ENCODE assay signal across 20 cellular contexts in the genomic region with DNA sequence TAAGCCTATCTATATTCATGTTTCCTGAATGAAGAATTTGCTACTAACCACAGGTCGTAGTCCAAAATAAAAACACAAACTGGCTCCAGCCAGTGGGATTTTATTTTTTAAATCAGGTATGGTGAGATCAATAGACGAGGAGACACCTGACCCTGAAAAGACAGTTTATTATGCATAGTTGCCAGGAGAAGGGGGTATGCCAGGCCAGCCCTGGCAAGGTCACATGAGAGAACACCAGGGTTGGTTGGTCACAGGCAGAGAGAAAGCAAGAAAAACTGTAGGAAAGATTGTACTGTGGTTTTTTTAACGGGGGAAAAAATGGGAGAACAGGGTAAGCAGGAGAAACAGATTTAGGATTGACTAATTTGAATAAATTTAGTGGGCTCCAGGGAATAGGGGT.
DNase-seq lines count a peak whose midpoint lies in the region; ATAC-seq, FAIRE-seq and TF ChIP-seq lines count a peak whose summit lies in the region.
"Had no signal": no experiment of that assay in that cellular context is flagged by ENCODE, and none has a peak within 500 bp of the region (broad histone marks: within the 10 kb centered on the region; RNA-seq: fewer than 3 reads in every experiment).

No MANE protein-coding gene starts in this region.

- H2AFZ ChIP-seq in SU-DHL-6 (ENCODE audit: low read depth, low read length, severe bottlenecking): peak overlapping the region; percentile 29

- DNase-seq in kidney (no peak), renal cortical epithelial cell (ENCODE audit: low read depth) (peak; percentile 44), substantia nigra (lab: John Stamatoyannopoulos, UW) (no peak)
- DNase-seq: AML-193; Caco-2; Calu3; CD4-positive, alpha-beta T cell; CD8-positive, alpha-beta T cell; DMS79 treated with DMSO at 0.1 percent for 48 hours; GF-D8 had no signal

- no peak for ATAC-seq in GM21447 (IDR thresholded peaks at IDR 0.05; ENCODE audit: unreplicated experiment)
- ATAC-seq: A549; CD8-positive, alpha-beta T cell had no signal

- FAIRE-seq in kidney (lab: Jason Lieb, UNC): no peak
- FAIRE-seq: A549, D721Med, G401.6, GM12891, GM19239 had no signal

- no peaks in the 10 kb centered on the region for H3F3A ChIP-seq in SU-DHL-6 (ENCODE audit: insufficient read depth)

- H3K4me1 ChIP-seq in kidney (ENCODE audit: control insufficient read depth in 1 of 2, insufficient read depth in 1 of 2, low read depth in 1 of 2, low read length in 2 of 2): peaks cover 0 to 2% of the 10 kb centered on the region in 2 donors
- H3K4me1 ChIP-seq: A549; BLaER1 treated with 17β-estradiol and CSF1 and Interleukin-3, amounts not matched to agents 10 nM and 100 nM; Caco-2 had no signal

- no peaks in the 10 kb centered on the region for H3K27me3 ChIP-seq in SU-DHL-6 (ENCODE audit: low read length)
- H3K27me3 ChIP-seq: BLaER1 treated with 17β-estradiol and CSF1 and Interleukin-3, amounts not matched to agents 10 nM and 100 nM had no signal

- no peaks in the 10 kb centered on the region for H3K36me3 ChIP-seq in SU-DHL-6 (ENCODE audit: low read length)
- H3K36me3 ChIP-seq in kidney (ENCODE audit: control insufficient read depth in 1 of 2, insufficient read depth in 2 of 2, low read length in 2 of 2): no peaks in the 10 kb centered on the region
- H3K36me3 ChIP-seq: BLaER1 treated with 17β-estradiol and CSF1 and Interleukin-3, amounts not matched to agents 10 nM and 100 nM had no signal

- H3K4me3 ChIP-seq in SU-DHL-6 (ENCODE audit: insufficient read depth, low read length, poor library complexity, severe bottlenecking): no peak overlapping the region
- H3K4me3 ChIP-seq in kidney (ENCODE audit: low read length in 2 of 2): no peak overlapping the region
- H3K4me3 ChIP-seq: A549; BLaER1 treated with 17β-estradiol and CSF1 and Interleukin-3, amounts not matched to agents 10 nM and 100 nM had no signal

- no peaks in the 10 kb centered on the region for H3K9me2 ChIP-seq in SU-DHL-6 (replicated peaks; ENCODE audit: insufficient read depth, low read length)

- H3K4me2 ChIP-seq in SU-DHL-6 (ENCODE audit: low read depth, low read length, poor library complexity, severe bottlenecking): no peak overlapping the region
- H3K4me2 ChIP-seq: A549; BLaER1 treated with 17β-estradiol and CSF1 and Interleukin-3, amounts not matched to agents 10 nM and 100 nM had no signal

- no peaks in the 10 kb centered on the region for H3K79me2 ChIP-seq in SU-DHL-6 (ENCODE audit: insufficient read depth, low read length)

- H3K9me3 ChIP-seq in SU-DHL-6 (ENCODE audit: insufficient read depth, low read length) (no peaks in the 10 kb centered on the region), kidney (ENCODE audit: control insufficient read depth in 1 of 2, low read length in 2 of 2) (no peaks in the 10 kb centered on the region)
- H3K9me3 ChIP-seq: A549; BLaER1 treated with 17β-estradiol and CSF1 and Interleukin-3, amounts not matched to agents 10 nM and 100 nM; Caco-2 had no signal

- H3K27ac ChIP-seq in SU-DHL-6 (ENCODE audit: low read depth, low read length): no peak overlapping the region
- peak overlapping the region; percentile 60 to 63 for H3K27ac ChIP-seq in kidney (ENCODE audit: low read depth in 2 of 2, low read length in 2 of 2)
- no peak overlapping the region for H3K27ac ChIP-seq in substantia nigra (ENCODE audit: low read depth, low read length, poor library complexity, severe bottlenecking)
- H3K27ac ChIP-seq: 22Rv1; A549; BLaER1 treated with 17β-estradiol and CSF1 and Interleukin-3, amounts not matched to agents 10 nM and 100 nM; C4-2B had no signal

- no peak for TF ChIP-seq CTCF in SU-DHL-6 (IDR thresholded peaks at IDR 0.05; ENCODE audit: insufficient read depth, low read length, poor library complexity, severe bottlenecking)
- no peak for TF ChIP-seq CTCF in kidney (IDR thresholded peaks at IDR 0.05; ENCODE audit: borderline replicate concordance, extremely low read depth, insufficient read depth)

- no peaks in the 10 kb centered on the region for H4K20me1 ChIP-seq in SU-DHL-6 (ENCODE audit: low read depth, low read length)
- H4K20me1 ChIP-seq: BLaER1 treated with 17β-estradiol and CSF1 and Interleukin-3, amounts not matched to agents 10 nM and 100 nM had no signal

- intact Hi-C loops in kidney (cut with DNase I): no loop called here

- H3K9ac ChIP-seq in SU-DHL-6 (ENCODE audit: low read length) (no peak overlapping the region), kidney (ENCODE audit: low read length in 2 of 2) (peak overlapping the region in 1 of 2 donors; percentile 36)
- H3K9ac ChIP-seq: BLaER1 treated with 17β-estradiol and CSF1 and Interleukin-3, amounts not matched to agents 10 nM and 100 nM had no signal

Comparison
In these comparisons a context has a peak if more than half of its experiments do, and no peak if none do; other contexts are left out.
1. H3K27ac ChIP-seq: peak in kidney (2 of 2); none in SU-DHL-6 (single experiment) and substantia nigra (single experiment).